32 cellular contexts compared by ENCODE assay signal in the genomic region with DNA sequence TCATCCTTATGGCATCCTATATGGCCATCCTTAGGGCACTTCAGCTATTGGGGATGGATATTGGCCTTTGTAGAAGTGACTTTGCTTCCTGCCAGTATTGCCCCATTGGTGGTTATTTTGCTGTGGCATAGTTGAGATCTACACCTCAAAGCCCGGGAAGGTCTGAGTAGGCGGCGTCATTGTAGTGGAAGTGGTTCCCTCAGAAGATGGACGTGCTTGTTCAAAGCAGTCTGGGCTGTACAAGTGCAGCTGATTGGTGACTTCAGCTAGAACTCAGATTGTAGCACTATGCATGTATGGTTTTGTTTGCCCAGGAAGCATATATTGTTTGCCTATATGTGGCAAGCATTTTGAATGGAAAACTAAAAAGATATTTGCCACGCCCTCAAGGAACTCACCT.
"Had no signal": no experiment of that assay in that cellular context is flagged by ENCODE, and none has a peak within 500 bp of the region (broad histone marks: within the 10 kb centered on the region; RNA-seq: fewer than 3 reads in every experiment).

No MANE protein-coding gene starts in this region.

- H3K4me3 Mint-ChIP-seq: activated naive CD4-positive, alpha-beta T cell treated with anti-CD3 and anti-CD28 coated beads, Interleukin-2, amount 50 U/mL, for 24 hours; activated T-helper 1 cell treated with anti-CD3 and anti-CD28 coated beads, Interleukin-12 subunit alpha, Interleukin-12 subunit beta, Interleukin-2, Interleukin-4 antibody, amounts not matched to agents 30 ng/mL and 10 ng/mL and 1 ng/mL, durations not matched to agents 14 hours and 24 hours and 36 hours; brain; nephron progenitor cell; stimulated activated naive B cell treated with anti-CD40 and anti-IgM and Interleukin-4, amounts not matched to agents 10 μg/mL and 1 μg/mL and 100 μg/mL, for 72 hours; T-helper 1 cell treated with Interleukin-12 subunit alpha and Interleukin-12 subunit beta and Interleukin-4 antibody, amounts not matched to agents 30 μg/mL and 1 μg/mL, for 36 hours had no signal

- DNase-seq: activated CD4-positive, alpha-beta T cell treated with anti-CD3 and anti-CD28 coated beads for 48 hours; activated CD8-positive, alpha-beta memory T cell treated with anti-CD3 and anti-CD28 coated beads, Interleukin-2, amount 50 U/mL, for 4 hours; activated gamma-delta T cell; activated T-cell treated with anti-CD3 and anti-CD28 coated beads, Interleukin-2, amount 50 U/mL, for 1 hour; cerebellar nuclear complex; colonic mucosa; effector memory CD4-positive, alpha-beta T cell; head of caudate nucleus; hippocampal formation; left cardiac atrium; left ventricle myocardium superior; nephron progenitor cell; retina; stimulated activated CD4-positive, alpha-beta T cell treated with anti-CD3 and anti-CD28 coated beads, Interleukin-1b, Interleukin-23, amount 100 ng/mL, for 48 hours; stimulated activated CD4-positive, alpha-beta T cell treated with anti-CD3 and anti-CD28 coated beads, Interleukin-4, amount 100 ng/mL, for 4 hours; stimulated activated CD8-positive, alpha-beta memory T cell treated with anti-CD3 and anti-CD28 coated beads, Interleukin-4, amount 100 ng/mL, for 48 hours; stimulated activated naive B cell treated with anti-CD40 and anti-IgM and Interleukin-4, amounts not matched to agents 10 μg/mL and 1 μg/mL and 100 μg/mL, for 72 hours; SW 1271; T-helper 9 cell; trophoblast cell had no signal

- H3K27me3 ChIP-seq: ascending aorta, cardiac muscle cell, colonic mucosa, neutrophil had no signal

- H3K4me3 ChIP-seq: ascending aorta, cardiac muscle cell, colonic mucosa, skin epidermis, thoracic aorta had no signal

- H3K9me3 Mint-ChIP-seq: activated naive CD4-positive, alpha-beta T cell treated with anti-CD3 and anti-CD28 coated beads, Interleukin-2, amount 50 U/mL, for 24 hours; activated T-helper 1 cell treated with anti-CD3 and anti-CD28 coated beads, Interleukin-12 subunit alpha, Interleukin-12 subunit beta, Interleukin-2, Interleukin-4 antibody, amounts not matched to agents 30 ng/mL and 10 ng/mL and 1 ng/mL, durations not matched to agents 14 hours and 24 hours and 36 hours; stimulated activated naive B cell treated with anti-CD40 and anti-IgM and Interleukin-4, amounts not matched to agents 10 μg/mL and 1 μg/mL and 100 μg/mL, for 72 hours; T-helper 1 cell treated with Interleukin-12 subunit alpha and Interleukin-12 subunit beta and Interleukin-4 antibody, amounts not matched to agents 30 μg/mL and 1 μg/mL, for 36 hours had no signal

- H3K27ac ChIP-seq: ascending aorta, cardiac muscle cell, colonic mucosa, neutrophil, skin epidermis, thoracic aorta, VCaP had no signal

- H3K9me3 ChIP-seq: ascending aorta, colonic mucosa, neutrophil, thoracic aorta had no signal

- ATAC-seq: left cardiac atrium; left ventricle myocardium superior; sciatic nerve; stimulated activated naive B cell treated with anti-CD40 and anti-IgM and Interleukin-4, amounts not matched to agents 10 μg/mL and 1 μg/mL and 100 μg/mL, for 72 hours had no signal

- H3K27ac Mint-ChIP-seq: activated T-helper 1 cell treated with anti-CD3 and anti-CD28 coated beads, Interleukin-12 subunit alpha, Interleukin-12 subunit beta, Interleukin-2, Interleukin-4 antibody, amounts not matched to agents 30 ng/mL and 10 ng/mL and 1 ng/mL, durations not matched to agents 14 hours and 24 hours and 36 hours; brain; nephron progenitor cell; progenitor cell of endocrine pancreas; stimulated activated naive B cell treated with anti-CD40 and anti-IgM and Interleukin-4, amounts not matched to agents 10 μg/mL and 1 μg/mL and 100 μg/mL, for 72 hours; T-helper 1 cell treated with Interleukin-12 subunit alpha and Interleukin-12 subunit beta and Interleukin-4 antibody, amounts not matched to agents 30 μg/mL and 1 μg/mL, for 36 hours had no signal

- H3K36me3 ChIP-seq: colonic mucosa had no signal

- H3K4me1 Mint-ChIP-seq: nephron progenitor cell had no signal

- H3K27me3 Mint-ChIP-seq: activated naive CD4-positive, alpha-beta T cell treated with anti-CD3 and anti-CD28 coated beads, Interleukin-2, amount 50 U/mL, for 24 hours; brain; progenitor cell of endocrine pancreas; stimulated activated naive B cell treated with anti-CD40 and anti-IgM and Interleukin-4, amounts not matched to agents 10 μg/mL and 1 μg/mL and 100 μg/mL, for 72 hours had no signal
